17 cellular contexts compared by ENCODE assay signal in genomic region chr10:96672491-96673175, GRCh38. TPM values are rescaled to one million over a fixed set of nuclear protein-coding genes. Genes with fewer than 3 reads are reported as not detected.
A peak's percentile ranks its signal among the peaks of the same experiment; 100 is the strongest.
DNase-seq lines count a peak whose midpoint lies in the region; ATAC-seq, FAIRE-seq and TF ChIP-seq lines count a peak whose summit lies in the region.
"Had no signal": no experiment of that assay in that cellular context is flagged by ENCODE, and none has a peak within 500 bp of the region (broad histone marks: within the 10 kb centered on the region; RNA-seq: fewer than 3 reads in every experiment).

No MANE protein-coding gene starts in this region.

- peaks cover 27% of the 10 kb centered on the region for H3K4me1 Mint-ChIP-seq in mesothelial cell of epicardium

- peak overlapping the region; percentile 40 for H3K27ac ChIP-seq in GM12878 (ENCODE audit: control insufficient read depth, insufficient read depth)
- H3K27ac ChIP-seq in transverse colon = peak overlapping the region; percentile 58 to 73 (median 62)
- H3K27ac ChIP-seq: 22Rv1, brain microvascular endothelial cell, SK-N-MC had no signal

- peak overlapping the region; percentile 54; the same call in 1 of the 2 replicates for H3K4me3 ChIP-seq in GM12878
- no peak overlapping the region for H3K4me3 ChIP-seq in transverse colon
- H3K4me3 ChIP-seq: SK-N-MC, testis had no signal

- RAD21 ChIA-PET in GM12878 (lab: Charles Lee; ENCODE audit: unreplicated experiment) = interaction anchor here (0.8 to 4.6 kb wide), 9 partner anchors 8 to 44 kb away, joined by 3 to 25 read pairs (median 4); no protein-coding TSS in a partner anchor

- peaks cover 32% of the 10 kb centered on the region for H3K27me3 Mint-ChIP-seq in mesothelial cell of epicardium (ENCODE audit: low read depth)

- intact Hi-C loops in GM12878 (cut with micrococcal nuclease; ENCODE audit: unreplicated experiment) (no loop called here), transverse colon (cut with DNase I; ENCODE audit: low total_unique reads) (no loop called here)

- H3K36me3 ChIP-seq in GM12878 (ENCODE audit: control insufficient read depth in 2 of 2, insufficient read depth in 2 of 2, low read length in 1 of 2) = peaks cover 2 to 24% of the 10 kb centered on the region in 2 experiments
- H3K36me3 ChIP-seq in transverse colon = no peaks in the 10 kb centered on the region
- H3K36me3 ChIP-seq: brain microvascular endothelial cell had no signal

- H3K9me3 Mint-ChIP-seq in mesothelial cell of epicardium = no peaks in the 10 kb centered on the region

- DNase-seq in DMS53 (lab: John Stamatoyannopoulos, UW) (peak; percentile 28), DMS53 treated with DMSO at 0.1 percent for 48 hours (lab: John Stamatoyannopoulos, UW; ENCODE audit: unreplicated experiment) (no peak), GM12878 (ENCODE audit: low read depth, low spot score) (no peak), mesothelial cell of epicardium (ENCODE audit: low spot score in 2 of 2, unreplicated experiment in 2 of 2) (no peak), transverse colon (no peak), putamen (ENCODE audit: low spot score) (no peak)
- DNase-seq in activated effector memory CD4-positive, alpha-beta T cell treated with anti-CD3 and anti-CD28 coated beads, Interleukin-2, amount 50 U/mL, for 16 hours = no peak
- DNase-seq: activated CD4-positive, alpha-beta T cell treated with anti-CD3 and anti-CD28 coated beads, Interleukin-2, amount 50 U/mL, for 48 hours; brain microvascular endothelial cell; mammary epithelial cell; NCI-H1048; NCI-H2227 treated with DMSO at 0.1 percent for 48 hours had no signal

- no peak for TF ChIP-seq EP300 in GM12878 (IDR thresholded peaks at IDR 0.05; ENCODE audit: borderline replicate concordance in 1 of 2, control insufficient read depth in 1 of 2, low read depth in 2 of 2, low read length in 2 of 2)
- no peak for TF ChIP-seq EP300 in transverse colon (IDR thresholded peaks at IDR 0.05; ENCODE audit: low read depth)

- no peak for TF ChIP-seq RAD21 in GM12878 (IDR thresholded peaks at IDR 0.05; ENCODE audit: insufficient read depth, low read depth, low read length)

- no TSS peak for BruUV-seq in GM12878 (replicated peaks; lab: Mats Ljungman, UMichigan)

- peak overlapping the region; percentile 82 for H3K4me2 ChIP-seq in GM12878 (ENCODE audit: control insufficient read depth, insufficient read depth)

- 51% methylated on average over 4 of the region's 4 CpGs for WGBS in GM12878 (ENCODE audit: insufficient coverage, insufficient replicate concordance, low lambda C conversion rate, missing lambda C conversion rate)
- WGBS in transverse colon (ENCODE audit: low coverage in 1 of 2), 2 donors = 89 to 92% methylated on average over 2 to 4 of the region's 4 CpGs

- peaks cover 3% of the 10 kb centered on the region; the same call in 1 of the 2 replicates for H4K20me1 ChIP-seq in GM12878 (ENCODE audit: control insufficient read depth, insufficient read depth)

- peak overlapping the region; percentile 30 for H3K27ac Mint-ChIP-seq in mesothelial cell of epicardium

- H3K27me3 ChIP-seq in GM12878 (replicated peaks in 1 of 2; ENCODE audit: control insufficient read depth in 2 of 2, insufficient read depth in 2 of 2, low read length in 1 of 2) = no peaks in the 10 kb centered on the region
- no peaks in the 10 kb centered on the region for H3K27me3 ChIP-seq in transverse colon
- H3K27me3 ChIP-seq: brain microvascular endothelial cell, testis had no signal

- CTCF ChIA-PET in GM12878 (lab: Yijun Ruan, JAX) = interaction anchor here (0.7 to 3.4 kb wide), 14 partner anchors 9 to 84 kb away, joined by 3 to 15 read pairs (median 4); no protein-coding TSS in a partner anchor

- H3K4me3 Mint-ChIP-seq in mesothelial cell of epicardium = no peak overlapping the region

- SMC1A ChIA-PET in GM12878 (lab: Charles Lee; ENCODE audit: uncharacterized antibody, unreplicated experiment) = interaction anchor here (0.7 to 7.4 kb wide), 23 partner anchors 9 to 151 kb away, joined by 3 to 44 read pairs (median 4); partner anchors contain the start of gene PIK3AP1

- FAIRE-seq in GM12878 (lab: Jason Lieb, UNC) = no peak
- FAIRE-seq: TTC549 had no signal

- TF ChIP-seq POLR2A in GM12878 (IDR thresholded peaks at IDR 0.05; ENCODE audit: low read depth, low read length) (no peak), transverse colon (IDR thresholded peaks at IDR 0.05) (no peak)

- ATAC-seq in GM12878 (no peak), HG03565 (IDR thresholded peaks at IDR 0.05; ENCODE audit: unreplicated experiment) (no peak)

- POLR2A ChIA-PET in GM12878 (lab: Charles Lee) = interaction anchor here (0.5 to 7.8 kb wide), 12 partner anchors 8 to 917 kb away, joined by 3 to 57 read pairs (median 4); no protein-coding TSS in a partner anchor

- H3K9me3 ChIP-seq in GM12878 (replicated peaks; ENCODE audit: control insufficient read depth, insufficient read depth, low read length) (no peaks in the 10 kb centered on the region), transverse colon (no peaks in the 10 kb centered on the region)
- H3K9me3 ChIP-seq: testis had no signal

- no peaks in the 10 kb centered on the region for H3K36me3 Mint-ChIP-seq in mesothelial cell of epicardium

- in situ Hi-C loops in GM12878 (cut with MboI) (no loop called here), transverse colon (cut with MboI; ENCODE audit: low pct_ligation_motif_present in 1 of 4, low pct_unique_long_range_greater_than_20kb in 1 of 4, low sequenced_read_pairs in 3 of 4) (no loop called here)

- H3K4me1 ChIP-seq in GM12878 (ENCODE audit: control insufficient read depth, insufficient read depth, low read length) = peaks cover 83% of the 10 kb centered on the region
- peaks cover 0 to 30% (median 7%) of the 10 kb centered on the region in 4 donors for H3K4me1 ChIP-seq in transverse colon

- no peak overlapping the region for H2AFZ ChIP-seq in GM12878 (ENCODE audit: control insufficient read depth, low read depth, low read length)

- H3K79me2 ChIP-seq in GM12878 (ENCODE audit: control insufficient read depth, insufficient read depth, low read length) = peaks cover 89% of the 10 kb centered on the region

- TF ChIP-seq CTCF in GM12878 (IDR thresholded peaks at IDR 0.05 in 2 of 3, conservative IDR thresholded peaks at IDR 0.05 in 1 of 3; ENCODE audit: control insufficient read depth in 2 of 3, extremely low read depth in 1 of 3, insufficient read depth in 1 of 3, low read depth in 3 of 3, low read length in 3 of 3) (no peak), mesothelial cell of epicardium (IDR thresholded peaks at IDR 0.05; ENCODE audit: unreplicated experiment) (no peak), transverse colon (IDR thresholded peaks at IDR 0.05) (no peak)

- H3K9ac ChIP-seq in GM12878 (ENCODE audit: control insufficient read depth, insufficient read depth, low read length) = no peak overlapping the region

TF ChIP-seq in GM12878, 131 proteins besides CTCF, POLR2A, EP300 and RAD21 (continues in another document):
- TF ChIP-seq CREB1 (IDR thresholded peaks at IDR 0.05; ENCODE audit: low read depth) = no peak
- TF ChIP-seq CHD2 (IDR thresholded peaks at IDR 0.05; ENCODE audit: borderline replicate concordance, low read depth, low read length) = no peak
- no peak for TF ChIP-seq ZBTB33 (IDR thresholded peaks at IDR 0.05)
- TF ChIP-seq FOS (IDR thresholded peaks at IDR 0.05; ENCODE audit: borderline replicate concordance, extremely low read depth, insufficient read length) = no peak
- no peak for TF ChIP-seq ZNF384 (IDR thresholded peaks at IDR 0.05; ENCODE audit: borderline replicate concordance, low read depth, low read length)
- no peak for TF ChIP-seq PBX3 (IDR thresholded peaks at IDR 0.05; ENCODE audit: insufficient replicate concordance, low read depth, low read length)

RNA-seq across cellular contexts. Expression of gene PIK3AP1, which starts 47.7 kb away (rescaled TPM):
- total RNA-seq in GM12878 (2013; cell fraction: nucleolus; rRNA removed) = 528 and 572 TPM in 2 replicates
- total RNA-seq in GM12878 (2014; rRNA removed) (151 and 167 TPM in 2 replicates), GM12878 (2014; rRNA removed; fragmentation: Illumina TruSeq; extraction: Trizol) (143 and 148 TPM in 2 replicates), GM12878 (2021) (137 and 142 TPM in 2 replicates), mesothelial cell of epicardium (0.16 to 0.36 TPM (median 0.25 TPM) in 3 replicates), transverse colon (10 to 100 TPM in 3 of 4 donors, 1 to 10 TPM in 1; 6.4 to 42.6 (median 16.3) TPM)
- polyA plus RNA-seq in GM12878 (2011; ENCODE audit: low read depth) = 51.5 TPM
- polyA plus RNA-seq in GM12878 (2011; rRNA removed) (281 and 306 TPM in 2 replicates), GM12878 (2014; fragmentation: Illumina TruSeq; extraction: Trizol) (107 and 128 TPM in 2 replicates), GM12878 (2014; fragmentation: Nextera tagmentation; extraction: Ambion mirVana) (10 to 100 TPM; 26.2 to 37.0 TPM), GM12878 (2014; rRNA removed) (108 and 110 TPM in 2 replicates), GM12878 (2016; fragmentation: Nextera tagmentation; extraction: Ambion mirVana) (10 to 100 TPM; 92.4 to 93.7 TPM)
- polyA plus RNA-seq in GM12878 (2011; cell fraction: cytosol; rRNA removed) = 333 and 336 TPM in 2 replicates
- 200 and 264 TPM in 2 replicates for polyA plus RNA-seq in GM12878 (2011; cell fraction: nucleus; rRNA removed)
- 66.8 and 75.2 TPM in 2 replicates for polyA plus RNA-seq in GM12878 (2012)
- polyA minus RNA-seq in GM12878 (2011; rRNA and poly(A)+ RNA removed) = 802 and 813 TPM in 2 replicates
- 162 and 192 TPM in 2 replicates for polyA minus RNA-seq in GM12878 (2011; cell fraction: cytosol; rRNA and poly(A)+ RNA removed)
- 171 and 266 TPM in 2 replicates for polyA minus RNA-seq in GM12878 (2011; cell fraction: nucleus; rRNA and poly(A)+ RNA removed)
- polyA plus RNA-seq: mammary epithelial cell had no signal
